In the genomic region with DNA sequence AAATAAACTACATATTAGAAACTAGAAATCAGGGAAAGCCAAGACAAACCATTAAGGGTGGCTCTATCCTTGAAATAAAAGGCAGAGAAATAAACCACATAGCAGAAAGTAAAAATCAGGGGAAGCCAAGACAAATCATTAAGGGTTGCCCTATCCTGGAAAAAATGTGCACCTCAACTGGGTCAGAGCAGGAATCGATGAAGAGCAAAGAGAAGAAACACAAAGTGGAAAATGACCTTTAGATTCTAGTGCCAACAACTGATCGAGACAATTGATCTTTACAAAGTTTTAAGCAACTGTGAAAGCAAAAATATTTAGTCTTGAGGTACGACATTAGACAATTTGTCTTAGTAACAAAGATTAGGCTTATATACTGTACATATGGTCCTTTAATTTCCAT, we compare ENCODE assay signal across 29 cellular contexts.
"Had no signal": no experiment of that assay in that cellular context is flagged by ENCODE, and none has a peak within 500 bp of the region (broad histone marks: within the 10 kb centered on the region; RNA-seq: fewer than 3 reads in every experiment).

No MANE protein-coding gene starts in this region.

- H3K36me3 ChIP-seq: lower lobe of right lung, pancreas, prostate gland, sigmoid colon, spleen, stomach, thyroid gland, transverse colon, upper lobe of left lung, vagina had no signal

- H3K27me3 ChIP-seq: sigmoid colon, spleen, stomach, testis, thyroid gland, transverse colon, upper lobe of left lung, vagina had no signal

- ATAC-seq: left ventricle myocardium superior; lower lobe of right lung; naive thymus-derived CD4-positive, alpha-beta T cell; pancreas; right cardiac atrium; stimulated activated effector memory CD8-positive, alpha-beta T cell treated with anti-CD3 and anti-CD28 coated beads, Interleukin-12 subunit alpha, Interleukin-12 subunit beta, amount 100 ng/mL, for 72 hours had no signal

- H3K27me3 Mint-ChIP-seq: naive thymus-derived CD4-positive, alpha-beta T cell had no signal

- H3K4me1 ChIP-seq: lower lobe of right lung, pancreas, prostate gland, testis, thyroid gland, upper lobe of left lung, vagina had no signal

- H3K27ac ChIP-seq: lower lobe of right lung, pancreas, prostate gland, sigmoid colon, spleen, stomach, testis, thyroid gland, transverse colon, upper lobe of left lung, vagina had no signal

- H3K9me3 Mint-ChIP-seq: immature natural killer cell had no signal

- H3K9me3 ChIP-seq: lower lobe of right lung, pancreas, prostate gland, sigmoid colon, spleen, stomach, testis, thyroid gland, transverse colon, upper lobe of left lung, vagina had no signal

- H3K4me3 Mint-ChIP-seq: immature natural killer cell; mesothelial cell of epicardium; nephron; neural crest cell; stimulated activated effector memory CD8-positive, alpha-beta T cell treated with anti-CD3 and anti-CD28 coated beads, Interleukin-12 subunit alpha, Interleukin-12 subunit beta, amount 100 ng/mL, for 72 hours had no signal

- H3K4me3 ChIP-seq: lower lobe of right lung, pancreas, prostate gland, sigmoid colon, spleen, stomach, testis, thyroid gland, transverse colon, upper lobe of left lung, vagina had no signal

- DNase-seq: head of caudate nucleus; hypothalamus; immature natural killer cell; left ventricle myocardium superior; lower lobe of right lung; mammary epithelial cell; mesendoderm; naive thymus-derived CD4-positive, alpha-beta T cell; nucleus accumbens; pancreas; posterior cingulate gyrus; retina; right cardiac atrium; sigmoid colon; small intestine; spleen; stimulated activated CD4-positive, alpha-beta T cell treated with anti-CD3 and anti-CD28 coated beads, Interleukin-4, amount 100 ng/mL, for 24 hours; stimulated activated naive CD4-positive, alpha-beta T cell; stomach; testis; thyroid gland; transverse colon; upper lobe of left lung had no signal

- H3K27ac Mint-ChIP-seq: mesothelial cell of epicardium; nephron; stimulated activated effector memory CD8-positive, alpha-beta T cell treated with anti-CD3 and anti-CD28 coated beads, Interleukin-12 subunit alpha, Interleukin-12 subunit beta, amount 100 ng/mL, for 72 hours had no signal
